ENCODE assay signal across 1 cellular context in genomic region chr17:44919885-44920564, GRCh38.
TF ChIP-seq lines count a peak whose summit lies in the region.

No MANE protein-coding gene starts in this region.

TF ChIP-seq in HepG2, 621 proteins besides CTCF, POLR2A, EP300 and RAD21 (continued from another document and continues in another):
- TF ChIP-seq, protein P1, sequence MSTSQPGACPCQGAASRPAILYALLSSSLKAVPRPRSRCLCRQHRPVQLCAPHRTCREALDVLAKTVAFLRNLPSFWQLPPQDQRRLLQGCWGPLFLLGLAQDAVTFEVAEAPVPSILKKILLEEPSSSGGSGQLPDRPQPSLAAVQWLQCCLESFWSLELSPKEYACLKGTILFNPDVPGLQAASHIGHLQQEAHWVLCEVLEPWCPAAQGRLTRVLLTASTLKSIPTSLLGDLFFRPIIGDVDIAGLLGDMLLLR (CRISPR knock-in tag; IDR thresholded peaks at IDR 0.05): no peak
- TF ChIP-seq, protein P2, sequence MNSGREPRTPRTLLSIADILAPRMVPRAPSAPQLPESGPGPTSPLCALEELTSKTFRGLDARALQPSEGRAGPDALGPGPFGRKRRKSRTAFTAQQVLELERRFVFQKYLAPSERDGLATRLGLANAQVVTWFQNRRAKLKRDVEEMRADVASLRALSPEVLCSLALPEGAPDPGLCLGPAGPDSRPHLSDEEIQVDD (CRISPR knock-in tag; IDR thresholded peaks at IDR 0.05; ENCODE audit: borderline replicate concordance): no peak
- TF ChIP-seq SP1 (IDR thresholded peaks at IDR 0.05) (no peak), SP1 (CRISPR knock-in tag; IDR thresholded peaks at IDR 0.05) (0 out of 2 replicates have a peak, but pooled peaks have one; percentile 20), AKAP8 (CRISPR knock-in tag; IDR thresholded peaks at IDR 0.05) (0 out of 2 replicates have a peak, but pooled peaks have one; percentile 28), HNF1A (IDR thresholded peaks at IDR 0.05; ENCODE audit: low read depth) (no peak), HNF1A (CRISPR knock-in tag; IDR thresholded peaks at IDR 0.05; ENCODE audit: borderline replicate concordance) (no peak), RXRB (CRISPR knock-in tag; IDR thresholded peaks at IDR 0.05; ENCODE audit: borderline replicate concordance) (no peak), ZSCAN21 (CRISPR knock-in tag; IDR thresholded peaks at IDR 0.05; ENCODE audit: borderline replicate concordance) (no peak), ZSCAN5A (CRISPR knock-in tag; IDR thresholded peaks at IDR 0.05; ENCODE audit: borderline replicate concordance) (no peak), GABPA (IDR thresholded peaks at IDR 0.05; ENCODE audit: low read depth, low read length) (no peak), GABPA (CRISPR knock-in tag; IDR thresholded peaks at IDR 0.05; ENCODE audit: low read depth) (no peak), IKZF4 (CRISPR knock-in tag; IDR thresholded peaks at IDR 0.05; ENCODE audit: borderline replicate concordance, low read depth, not compliant biosample characterization) (no peak), PHF5A (CRISPR knock-in tag; IDR thresholded peaks at IDR 0.05; ENCODE audit: low read depth, unreplicated experiment) (no peak), JARID2 (CRISPR knock-in tag; IDR thresholded peaks at IDR 0.05; ENCODE audit: insufficient replicate concordance) (no peak), MXD4 (CRISPR knock-in tag; IDR thresholded peaks at IDR 0.05) (no peak), MEIS2 (CRISPR knock-in tag; IDR thresholded peaks at IDR 0.05) (no peak), ERF (CRISPR knock-in tag; IDR thresholded peaks at IDR 0.05) (peak; percentile 45; the same call in 1 of the 2 replicates), ZNF383 (CRISPR knock-in tag; IDR thresholded peaks at IDR 0.05; ENCODE audit: borderline replicate concordance) (no peak), ZNF788 (CRISPR knock-in tag; IDR thresholded peaks at IDR 0.05; ENCODE audit: borderline replicate concordance) (0 out of 2 replicates have a peak, but pooled peaks have one; percentile 16), CEBPG (CRISPR knock-in tag; IDR thresholded peaks at IDR 0.05) (no peak), HES4 (CRISPR knock-in tag; IDR thresholded peaks at IDR 0.05; ENCODE audit: borderline replicate concordance) (0 out of 2 replicates have a peak, but pooled peaks have one; percentile 8), GATAD2A (CRISPR knock-in tag; IDR thresholded peaks at IDR 0.05) (peak; percentile 62), ZNF572 (CRISPR knock-in tag; IDR thresholded peaks at IDR 0.05) (peak; percentile 32; the same call in 1 of the 2 replicates), ZNF615 (CRISPR knock-in tag; IDR thresholded peaks at IDR 0.05; ENCODE audit: borderline replicate concordance) (no peak), FOSL2 (CRISPR knock-in tag; IDR thresholded peaks at IDR 0.05) (peak; percentile 40), FIP1L1 (IDR thresholded peaks at IDR 0.05; ENCODE audit: borderline replicate concordance, insufficient read depth, low read depth, low read length) (no peak), BORCS8-MEF2B (CRISPR knock-in tag; IDR thresholded peaks at IDR 0.05) (no peak), NR2F6 (IDR thresholded peaks at IDR 0.05) (no peak), NR2F6 (CRISPR knock-in tag; IDR thresholded peaks at IDR 0.05) (peak; percentile 18; the same call in 1 of the 2 replicates), GTF2F1 (IDR thresholded peaks at IDR 0.05; ENCODE audit: low read length) (no peak), DMAP1 (CRISPR knock-in tag; IDR thresholded peaks at IDR 0.05) (no peak), ZNF331 (CRISPR knock-in tag; IDR thresholded peaks at IDR 0.05) (peak; percentile 33; the same call in 1 of the 2 replicates), TSC22D2 (CRISPR knock-in tag; IDR thresholded peaks at IDR 0.05; ENCODE audit: borderline replicate concordance) (0 out of 2 replicates have a peak, but pooled peaks have one; percentile 73), ZNF777 (CRISPR knock-in tag; IDR thresholded peaks at IDR 0.05) (no peak), STAG1 (CRISPR knock-in tag; IDR thresholded peaks at IDR 0.05) (peak; percentile 97), ZBTB43 (CRISPR knock-in tag; conservative IDR thresholded peaks at IDR 0.05) (no peak), ZNF546 (CRISPR knock-in tag; conservative IDR thresholded peaks at IDR 0.05) (no peak), ZNF768 (CRISPR knock-in tag; IDR thresholded peaks at IDR 0.05) (peak; percentile 72; the same call in 1 of the 2 replicates), KDM2A (CRISPR knock-in tag; IDR thresholded peaks at IDR 0.05; ENCODE audit: borderline replicate concordance, low read depth) (peak; percentile 83), ZFY (CRISPR knock-in tag; IDR thresholded peaks at IDR 0.05) (no peak), MATR3 (CRISPR knock-in tag; IDR thresholded peaks at IDR 0.05) (no peak), ZNF614 (CRISPR knock-in tag; IDR thresholded peaks at IDR 0.05; ENCODE audit: borderline replicate concordance) (peak; percentile 59; the same call in 1 of the 2 replicates), REXO4 (CRISPR knock-in tag; IDR thresholded peaks at IDR 0.05; ENCODE audit: borderline replicate concordance) (no peak), KAT8 (CRISPR knock-in tag; IDR thresholded peaks at IDR 0.05) (no peak), ZNF580 (CRISPR knock-in tag; IDR thresholded peaks at IDR 0.05; ENCODE audit: borderline replicate concordance, low read depth) (peak; percentile 79; the same call in 1 of the 2 replicates), ELF3 (CRISPR knock-in tag; IDR thresholded peaks at IDR 0.05) (peak; percentile 52; the same call in 1 of the 2 replicates), ZBTB25 (CRISPR knock-in tag; IDR thresholded peaks at IDR 0.05) (no peak), SOX13 (IDR thresholded peaks at IDR 0.05) (no peak), SOX13 (CRISPR knock-in tag; conservative IDR thresholded peaks at IDR 0.05 in 1 of 2, IDR thresholded peaks at IDR 0.05 in 1 of 2) (no peak; a peak in 1 of 4 replicates), THRA (CRISPR knock-in tag; IDR thresholded peaks at IDR 0.05; ENCODE audit: borderline replicate concordance) (0 out of 2 replicates have a peak, but pooled peaks have one; percentile 16)
- TF ChIP-seq, protein P3, sequence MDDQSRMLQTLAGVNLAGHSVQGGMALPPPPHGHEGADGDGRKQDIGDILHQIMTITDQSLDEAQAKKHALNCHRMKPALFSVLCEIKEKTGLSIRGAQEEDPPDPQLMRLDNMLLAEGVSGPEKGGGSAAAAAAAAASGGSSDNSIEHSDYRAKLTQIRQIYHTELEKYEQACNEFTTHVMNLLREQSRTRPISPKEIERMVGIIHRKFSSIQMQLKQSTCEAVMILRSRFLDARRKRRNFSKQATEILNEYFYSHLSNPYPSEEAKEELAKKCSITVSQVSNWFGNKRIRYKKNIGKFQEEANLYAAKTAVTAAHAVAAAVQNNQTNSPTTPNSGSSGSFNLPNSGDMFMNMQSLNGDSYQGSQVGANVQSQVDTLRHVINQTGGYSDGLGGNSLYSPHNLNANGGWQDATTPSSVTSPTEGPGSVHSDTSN (CRISPR knock-in tag; IDR thresholded peaks at IDR 0.05; ENCODE audit: borderline replicate concordance): no peak
- TF ChIP-seq, protein P4, sequence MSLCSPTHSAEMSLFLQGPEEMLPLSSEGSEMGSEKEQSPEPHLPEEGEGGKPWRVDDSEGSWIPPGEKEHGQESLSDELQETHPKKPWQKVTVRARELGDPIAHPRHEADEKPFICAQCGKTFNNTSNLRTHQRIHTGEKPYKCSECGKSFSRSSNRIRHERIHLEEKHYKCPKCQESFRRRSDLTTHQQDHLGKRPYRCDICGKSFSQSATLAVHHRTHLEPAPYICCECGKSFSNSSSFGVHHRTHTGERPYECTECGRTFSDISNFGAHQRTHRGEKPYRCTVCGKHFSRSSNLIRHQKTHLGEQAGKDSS (CRISPR knock-in tag; IDR thresholded peaks at IDR 0.05; ENCODE audit: borderline replicate concordance, low read depth): 0 out of 2 replicates have a peak, but pooled peaks have one; percentile 19
- TF ChIP-seq, protein P5, sequence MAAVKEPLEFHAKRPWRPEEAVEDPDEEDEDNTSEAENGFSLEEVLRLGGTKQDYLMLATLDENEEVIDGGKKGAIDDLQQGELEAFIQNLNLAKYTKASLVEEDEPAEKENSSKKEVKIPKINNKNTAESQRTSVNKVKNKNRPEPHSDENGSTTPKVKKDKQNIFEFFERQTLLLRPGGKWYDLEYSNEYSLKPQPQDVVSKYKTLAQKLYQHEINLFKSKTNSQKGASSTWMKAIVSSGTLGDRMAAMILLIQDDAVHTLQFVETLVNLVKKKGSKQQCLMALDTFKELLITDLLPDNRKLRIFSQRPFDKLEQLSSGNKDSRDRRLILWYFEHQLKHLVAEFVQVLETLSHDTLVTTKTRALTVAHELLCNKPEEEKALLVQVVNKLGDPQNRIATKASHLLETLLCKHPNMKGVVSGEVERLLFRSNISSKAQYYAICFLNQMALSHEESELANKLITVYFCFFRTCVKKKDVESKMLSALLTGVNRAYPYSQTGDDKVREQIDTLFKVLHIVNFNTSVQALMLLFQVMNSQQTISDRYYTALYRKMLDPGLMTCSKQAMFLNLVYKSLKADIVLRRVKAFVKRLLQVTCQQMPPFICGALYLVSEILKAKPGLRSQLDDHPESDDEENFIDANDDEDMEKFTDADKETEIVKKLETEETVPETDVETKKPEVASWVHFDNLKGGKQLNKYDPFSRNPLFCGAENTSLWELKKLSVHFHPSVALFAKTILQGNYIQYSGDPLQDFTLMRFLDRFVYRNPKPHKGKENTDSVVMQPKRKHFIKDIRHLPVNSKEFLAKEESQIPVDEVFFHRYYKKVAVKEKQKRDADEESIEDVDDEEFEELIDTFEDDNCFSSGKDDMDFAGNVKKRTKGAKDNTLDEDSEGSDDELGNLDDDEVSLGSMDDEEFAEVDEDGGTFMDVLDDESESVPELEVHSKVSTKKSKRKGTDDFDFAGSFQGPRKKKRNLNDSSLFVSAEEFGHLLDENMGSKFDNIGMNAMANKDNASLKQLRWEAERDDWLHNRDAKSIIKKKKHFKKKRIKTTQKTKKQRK (IDR thresholded peaks at IDR 0.05; ENCODE audit: low read length): no peak
